ENCODE assay signal across 8 cellular contexts in genomic region chr12:68223067-68223747, GRCh38. TPM values are rescaled to one million over a fixed set of nuclear protein-coding genes. Genes with fewer than 3 reads are reported as not detected.
DNase-seq lines count a peak whose midpoint lies in the region; ATAC-seq and TF ChIP-seq lines count a peak whose summit lies in the region.

No MANE protein-coding gene starts in this region.

- peak overlapping the region in 1 of 2 experiments; percentile 34; a peak in 2 of 4 replicates for H3K4me3 ChIP-seq in HCT116 (replicated peaks in 1 of 2; ENCODE audit: low read depth in 1 of 2, low read length in 2 of 2)
- H3K4me3 ChIP-seq in NB4 (ENCODE audit: low read depth, low read length) = no peak overlapping the region
- H3K4me3 ChIP-seq in psoas muscle = no peak overlapping the region
- H3K4me3 ChIP-seq in vagina = no peak overlapping the region

- no peaks in the 10 kb centered on the region for H3K9me3 Mint-ChIP-seq in activated naive CD4-positive, alpha-beta T cell treated with anti-CD3 and anti-CD28 coated beads, Interleukin-2, amount 50 U/mL, for 72 hours

- intact Hi-C loops in HCT116 (cut with micrococcal nuclease) = loop anchor here (1.0 to 5.0 kb wide), 4 partner anchors 94 to 934 kb away; no protein-coding TSS in a partner anchor
- intact Hi-C loops in Right ventricle myocardium inferior (cut with DNase I) = loop anchor here (1.0 kb wide), 1 partner anchor 94 kb away; no protein-coding TSS in a partner anchor
- intact Hi-C loops in psoas muscle (cut with DNase I) = loop anchor here (5.0 to 10.0 kb wide), 2 partner anchors 94 to 522 kb away; partner anchors contain the start of gene SLC35E3 (in 1 of the 2)
- intact Hi-C loops in vagina (cut with DNase I) = loop anchor here (10.0 kb wide), 1 partner anchor 92 kb away; no protein-coding TSS in a partner anchor

- peak overlapping the region in 1 of 2 donors; percentile 45 for H3K27ac Mint-ChIP-seq in activated naive CD4-positive, alpha-beta T cell treated with anti-CD3 and anti-CD28 coated beads, Interleukin-2, amount 50 U/mL, for 72 hours

- RAD21 ChIA-PET in HCT116 (lab: Charles Lee; ENCODE audit: low non-redundant PET in 1 of 2, low total read pairs in 2 of 2, uncharacterized antibody in 2 of 2, unreplicated experiment in 2 of 2) = no interaction called here

- CTCF ChIA-PET in HCT116 (lab: Charles Lee) = interaction anchor here (0.8 to 3.0 kb wide), 11 partner anchors 9 to 867 kb away, joined by 3 to 25 read pairs (median 3); no protein-coding TSS in a partner anchor

- DNase-seq in GM04503 (ENCODE audit: low read depth) (peak; percentile 28), HCT116 (ENCODE audit: low read depth, low spot score) (peak; percentile 76), NB4 (ENCODE audit: low read depth) (peak; percentile 87), SKM-1 (lab: John Stamatoyannopoulos, UW; ENCODE audit: unreplicated experiment) (peak; percentile 48), Right ventricle myocardium inferior (ENCODE audit: missing footprints) (peak; percentile 73), psoas muscle (peak; percentile 65 to 80), vagina (ENCODE audit: extremely low spot score in 2 of 2) (no peak)
- peak; percentile 67 to 68 for DNase-seq in activated naive CD4-positive, alpha-beta T cell treated with anti-CD3 and anti-CD28 coated beads, Interleukin-2, amount 50 U/mL, for 72 hours (ENCODE audit: low spot score in 2 of 2)

- H3K9me2 ChIP-seq in HCT116 (ENCODE audit: insufficient read depth) = no peaks in the 10 kb centered on the region

- peak; percentile 93 for TF ChIP-seq RAD21 in HCT116 (IDR thresholded peaks at IDR 0.05; ENCODE audit: low read depth)

- POLR2A ChIA-PET in HCT116 (lab: Charles Lee) = no interaction called here

- H3K4me1 ChIP-seq in HCT116 (ENCODE audit: control insufficient read depth in 1 of 2, insufficient read depth in 2 of 2, low read length in 2 of 2) = peaks cover 0 to 8% of the 10 kb centered on the region in 2 experiments; a peak in 1 of 4 replicates
- no peaks in the 10 kb centered on the region for H3K4me1 ChIP-seq in psoas muscle
- H3K4me1 ChIP-seq in vagina = no peaks in the 10 kb centered on the region

- peak overlapping the region; percentile 85 for H2AFZ ChIP-seq in HCT116 (ENCODE audit: low read depth, low read length, poor library complexity, severe bottlenecking)

- H4K20me1 ChIP-seq in HCT116 (ENCODE audit: insufficient read depth) = no peaks in the 10 kb centered on the region

- H3K9me3 ChIP-seq in HCT116 (ENCODE audit: control insufficient read depth in 1 of 2, insufficient read depth in 1 of 2, low read depth in 1 of 2, low read length in 2 of 2) = no peaks in the 10 kb centered on the region
- H3K9me3 ChIP-seq in psoas muscle = no peaks in the 10 kb centered on the region
- H3K9me3 ChIP-seq in vagina = no peaks in the 10 kb centered on the region

- H3K27ac ChIP-seq in HCT116 (ENCODE audit: low read depth, low read length) (no peak overlapping the region), psoas muscle (no peak overlapping the region), vagina (no peak overlapping the region)

- BruUV-seq in HCT116 (replicated peaks; lab: Mats Ljungman, UMichigan) = no TSS peak

- peaks cover 0 to 11% of the 10 kb centered on the region in 2 donors for H3K36me3 Mint-ChIP-seq in activated naive CD4-positive, alpha-beta T cell treated with anti-CD3 and anti-CD28 coated beads, Interleukin-2, amount 50 U/mL, for 72 hours

- H3K79me2 ChIP-seq in HCT116 (ENCODE audit: insufficient read depth, low read length) = no peaks in the 10 kb centered on the region

- no peak for TF ChIP-seq POLR2A in HCT116 (IDR thresholded peaks at IDR 0.05; ENCODE audit: borderline replicate concordance, extremely low read depth, insufficient read depth, insufficient read length)
- no peak for TF ChIP-seq POLR2A in NB4 (IDR thresholded peaks at IDR 0.05; ENCODE audit: extremely low read depth, insufficient read length)
- no peak for TF ChIP-seq POLR2A in vagina (IDR thresholded peaks at IDR 0.05)

- H3K36me3 ChIP-seq in HCT116 (ENCODE audit: control insufficient read depth in 1 of 2, insufficient read depth in 2 of 2, low read length in 2 of 2) (no peaks in the 10 kb centered on the region), psoas muscle (ENCODE audit: insufficient read depth in 1 of 2, low read depth in 1 of 2) (no peaks in the 10 kb centered on the region), vagina (no peaks in the 10 kb centered on the region)

- H3K27me3 ChIP-seq in HCT116 (ENCODE audit: insufficient read depth, low read length) (no peaks in the 10 kb centered on the region), psoas muscle (ENCODE audit: insufficient read depth in 3 of 3, low read length in 2 of 3) (no peaks in the 10 kb centered on the region), vagina (no peaks in the 10 kb centered on the region)

- peak; percentile 100 for ATAC-seq in HCT116
- ATAC-seq in activated naive CD4-positive, alpha-beta T cell treated with anti-CD3 and anti-CD28 coated beads, Interleukin-2, amount 50 U/mL, for 72 hours = peak; percentile 94 to 99
- ATAC-seq in Right ventricle myocardium inferior = peak; percentile 98
- ATAC-seq in psoas muscle = peak; percentile 93 to 100 (median 98)

- 3 to 5% (median 3%) methylated on average over 12 of the region's 12 CpGs for WGBS in psoas muscle, 3 donors

- peak overlapping the region; percentile 66 for H3K4me2 ChIP-seq in HCT116 (ENCODE audit: low read length)

- TF ChIP-seq CTCF in HCT116 (IDR thresholded peaks at IDR 0.05 in 2 of 3, conservative IDR thresholded peaks at IDR 0.05 in 1 of 3; ENCODE audit: borderline replicate concordance in 1 of 3, insufficient read depth in 1 of 3, low read depth in 2 of 3, low read length in 2 of 3) (peak; percentile 71 to 91 (median 81)), NB4 (IDR thresholded peaks at IDR 0.05; ENCODE audit: low read depth, low read length) (peak; percentile 78), psoas muscle (IDR thresholded peaks at IDR 0.05) (peak; percentile 81), vagina (IDR thresholded peaks at IDR 0.05) (peak; percentile 33 to 87 (median 72))

- H3K9ac ChIP-seq in HCT116 (ENCODE audit: low read length) = no peak overlapping the region

TF ChIP-seq in HCT116, 20 proteins besides CTCF, POLR2A, EP300 and RAD21 (continues in another document):
- TF ChIP-seq ATF3 (IDR thresholded peaks at IDR 0.05) = no peak
- TF ChIP-seq SRF (IDR thresholded peaks at IDR 0.05; ENCODE audit: low read depth) = no peak
- TF ChIP-seq REST (IDR thresholded peaks at IDR 0.05; ENCODE audit: low read depth) = no peak
- no peak for TF ChIP-seq ELF1 (IDR thresholded peaks at IDR 0.05; ENCODE audit: borderline replicate concordance, low read depth)
- no peak for TF ChIP-seq TCF7L2 (IDR thresholded peaks at IDR 0.05; ENCODE audit: borderline replicate concordance, extremely low read depth, insufficient read depth, insufficient read length)
- TF ChIP-seq EZH2phosphoT487 (IDR thresholded peaks at IDR 0.05; ENCODE audit: borderline replicate concordance) = no peak
- no peak for TF ChIP-seq MAX (IDR thresholded peaks at IDR 0.05)
- no peak for TF ChIP-seq ZFX (IDR thresholded peaks at IDR 0.05)
- no peak for TF ChIP-seq JUND (IDR thresholded peaks at IDR 0.05)
- no peak for TF ChIP-seq ZNF274 (IDR thresholded peaks at IDR 0.05; ENCODE audit: low read depth, low read length)
- no peak for TF ChIP-seq EZH2 (IDR thresholded peaks at IDR 0.05)
- TF ChIP-seq SP1 (IDR thresholded peaks at IDR 0.05; ENCODE audit: low read depth) = no peak
- TF ChIP-seq CBX3 (IDR thresholded peaks at IDR 0.05; ENCODE audit: low read depth) = no peak
- no peak for TF ChIP-seq EGR1 (IDR thresholded peaks at IDR 0.05; ENCODE audit: low read depth)

RNA-seq across cellular contexts. Expression of gene IL26, which starts 2.4 kb away (rescaled TPM):
- total RNA-seq in HCT116 (2021; ENCODE audit: unreplicated experiment) = not detected
- polyA plus RNA-seq in HCT116 (2012) = not detected in 2 replicates
- 1 to 10 TPM in 1 of 2 donors, not detected in 1; 8.3 TPM for total RNA-seq in activated naive CD4-positive, alpha-beta T cell treated with anti-CD3 and anti-CD28 coated beads, Interleukin-2, amount 50 U/mL, for 72 hours
- not detected for total RNA-seq in Right ventricle myocardium inferior
- not detected for total RNA-seq in psoas muscle
- polyA plus RNA-seq in psoas muscle = not detected
- not detected for total RNA-seq in vagina

RNA-seq across cellular contexts. Expression of gene IL22, which starts 30.2 kb away (rescaled TPM):
- total RNA-seq in HCT116 (2021; ENCODE audit: unreplicated experiment) (not detected), Right ventricle myocardium inferior (not detected), psoas muscle (not detected), vagina (not detected)
- not detected in 2 replicates for polyA plus RNA-seq in HCT116 (2012)
- total RNA-seq in activated naive CD4-positive, alpha-beta T cell treated with anti-CD3 and anti-CD28 coated beads, Interleukin-2, amount 50 U/mL, for 72 hours = 1 to 10 TPM in 1 of 2 donors, not detected in 1; 8.4 TPM
- not detected for polyA plus RNA-seq in psoas muscle

Comparison
In these comparisons a context has a peak if more than half of its experiments do, and no peak if none do; other contexts are left out.
1. DNase-seq: peak in GM04503 (single experiment), HCT116 (single experiment), NB4 (single experiment), SKM-1 (single experiment), activated naive CD4-positive, alpha-beta T cell treated with anti-CD3 and anti-CD28 coated beads, Interleukin-2, amount 50 U/mL, for 72 hours (2 of 2), Right ventricle myocardium inferior (single experiment) and psoas muscle (2 of 2); none in vagina (0 of 2).
2. Peak in every context shown above with its lines, with median percentiles within 50 percentile points of each other: ATAC-seq and CTCF ChIP-seq.